ENCODE assay signal across 8 cellular contexts in the genomic region with DNA sequence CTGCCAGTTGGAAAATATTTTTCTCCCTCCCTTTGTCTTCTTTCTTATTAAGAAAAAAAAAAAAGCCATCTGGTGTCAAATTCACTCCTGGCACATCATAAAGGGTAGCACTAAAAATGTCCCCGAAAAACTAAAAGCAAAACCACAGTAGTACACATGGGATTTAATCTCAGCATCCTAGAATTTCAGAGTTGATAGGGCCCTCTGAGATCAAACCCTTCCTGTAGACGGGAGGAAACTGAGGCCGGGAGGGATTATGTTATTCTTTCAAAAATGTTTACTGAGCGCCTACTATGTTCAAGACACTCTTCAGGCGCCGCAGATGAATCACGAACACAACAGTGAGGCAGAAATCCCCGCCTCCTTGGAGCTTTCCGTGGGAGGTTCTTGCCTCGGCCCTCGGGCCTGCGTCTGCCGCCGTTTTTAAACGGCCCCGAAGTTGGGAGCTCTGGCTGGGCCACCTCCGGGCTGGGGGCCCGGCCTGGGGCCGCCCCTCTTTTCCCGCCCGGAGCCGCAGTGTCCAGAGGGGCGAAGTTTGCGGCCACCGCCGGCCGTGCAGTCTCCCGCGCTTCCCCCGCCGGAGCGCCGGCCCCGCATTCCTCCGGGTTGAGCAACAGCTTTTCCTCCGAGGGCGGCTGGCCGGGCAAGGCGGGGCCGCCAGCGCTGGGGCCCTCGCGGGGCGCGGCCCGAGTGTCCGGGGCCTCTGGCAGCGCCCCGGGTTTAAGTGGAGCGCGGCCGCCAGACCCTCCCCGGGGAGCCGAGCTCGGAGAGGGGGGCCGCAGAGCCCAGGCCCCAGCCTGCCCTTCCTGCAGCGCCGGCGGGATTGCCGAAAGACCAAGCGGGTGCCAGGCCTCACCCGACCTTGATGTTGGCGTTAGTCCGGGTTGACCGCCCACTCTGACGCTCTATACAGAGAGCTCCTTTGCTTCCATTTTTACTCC. TPM values are rescaled to one million over a fixed set of nuclear protein-coding genes. Genes with fewer than 3 reads are reported as not detected.
A peak's percentile ranks its signal among the peaks of the same experiment; 100 is the strongest.
DNase-seq lines count a peak whose midpoint lies in the region; ATAC-seq and TF ChIP-seq lines count a peak whose summit lies in the region.

No MANE protein-coding gene starts in this region.

- H3K36me3 Mint-ChIP-seq in activated naive CD4-positive, alpha-beta T cell treated with anti-CD3 and anti-CD28 coated beads for 36 hours (ENCODE audit: low read depth): no peaks in the 10 kb centered on the region
- no peaks in the 10 kb centered on the region for H3K36me3 Mint-ChIP-seq in type B pancreatic cell

- peaks cover 6% of the 10 kb centered on the region for H3K4me1 Mint-ChIP-seq in activated naive CD4-positive, alpha-beta T cell treated with anti-CD3 and anti-CD28 coated beads for 36 hours (ENCODE audit: low read depth)
- H3K4me1 Mint-ChIP-seq in type B pancreatic cell (ENCODE audit: unreplicated experiment): peaks cover 36% of the 10 kb centered on the region

- DNase-seq in NCI-H146 (lab: John Stamatoyannopoulos, UW) (peak; percentile 39), NCI-H146 treated with DMSO at 0.1 percent for 48 hours (lab: John Stamatoyannopoulos, UW; ENCODE audit: unreplicated experiment) (no peak), foreskin melanocyte (peak; percentile 56), nucleus accumbens (lab: John Stamatoyannopoulos, UW) (peak in 36 of 56 donors; percentile 10 to 73 (median 38)), type B pancreatic cell (ENCODE audit: extremely low spot score, unreplicated experiment) (peak; percentile 76)
- peak; percentile 82 for DNase-seq in activated naive CD4-positive, alpha-beta T cell treated with anti-CD3 and anti-CD28 coated beads for 36 hours

- H3K27ac Mint-ChIP-seq in activated naive CD4-positive, alpha-beta T cell treated with anti-CD3 and anti-CD28 coated beads for 36 hours: peak overlapping the region; percentile 33
- H3K27ac Mint-ChIP-seq in type B pancreatic cell: peak overlapping the region; percentile 82

- intact Hi-C loops in activated naive CD4-positive, alpha-beta T cell treated with anti-CD3 and anti-CD28 coated beads for 36 hours (cut with micrococcal nuclease): loop anchor here (1.0 kb wide), 2 partner anchors 18 to 34 kb away; no protein-coding TSS in a partner anchor

- peak overlapping the region; percentile 71 for H3K4me3 Mint-ChIP-seq in activated naive CD4-positive, alpha-beta T cell treated with anti-CD3 and anti-CD28 coated beads for 36 hours
- H3K4me3 Mint-ChIP-seq in type B pancreatic cell: peak overlapping the region; percentile 83

- no peaks in the 10 kb centered on the region for H3K9me3 Mint-ChIP-seq in activated naive CD4-positive, alpha-beta T cell treated with anti-CD3 and anti-CD28 coated beads for 36 hours
- H3K9me3 Mint-ChIP-seq in type B pancreatic cell: no peaks in the 10 kb centered on the region

- peak; percentile 47 for ATAC-seq in HG02938 (IDR thresholded peaks at IDR 0.05; ENCODE audit: unreplicated experiment)

- CTCF ChIA-PET in activated naive CD4-positive, alpha-beta T cell treated with anti-CD3 and anti-CD28 coated beads for 36 hours (lab: Charles Lee): interaction anchor here (0.9 to 4.0 kb wide), 14 partner anchors 8 to 39 kb away, joined by 3 to 22 read pairs (median 4); no protein-coding TSS in a partner anchor

- no peak for TF ChIP-seq CTCF in type B pancreatic cell (conservative IDR thresholded peaks at IDR 0.05)

- no peaks in the 10 kb centered on the region for H3K27me3 Mint-ChIP-seq in activated naive CD4-positive, alpha-beta T cell treated with anti-CD3 and anti-CD28 coated beads for 36 hours (ENCODE audit: low read depth)
- peaks cover 9% of the 10 kb centered on the region for H3K27me3 Mint-ChIP-seq in type B pancreatic cell

TF ChIP-seq in PFSK-1, 5 proteins besides CTCF, POLR2A, EP300 and RAD21:
- TF ChIP-seq, protein P1, sequence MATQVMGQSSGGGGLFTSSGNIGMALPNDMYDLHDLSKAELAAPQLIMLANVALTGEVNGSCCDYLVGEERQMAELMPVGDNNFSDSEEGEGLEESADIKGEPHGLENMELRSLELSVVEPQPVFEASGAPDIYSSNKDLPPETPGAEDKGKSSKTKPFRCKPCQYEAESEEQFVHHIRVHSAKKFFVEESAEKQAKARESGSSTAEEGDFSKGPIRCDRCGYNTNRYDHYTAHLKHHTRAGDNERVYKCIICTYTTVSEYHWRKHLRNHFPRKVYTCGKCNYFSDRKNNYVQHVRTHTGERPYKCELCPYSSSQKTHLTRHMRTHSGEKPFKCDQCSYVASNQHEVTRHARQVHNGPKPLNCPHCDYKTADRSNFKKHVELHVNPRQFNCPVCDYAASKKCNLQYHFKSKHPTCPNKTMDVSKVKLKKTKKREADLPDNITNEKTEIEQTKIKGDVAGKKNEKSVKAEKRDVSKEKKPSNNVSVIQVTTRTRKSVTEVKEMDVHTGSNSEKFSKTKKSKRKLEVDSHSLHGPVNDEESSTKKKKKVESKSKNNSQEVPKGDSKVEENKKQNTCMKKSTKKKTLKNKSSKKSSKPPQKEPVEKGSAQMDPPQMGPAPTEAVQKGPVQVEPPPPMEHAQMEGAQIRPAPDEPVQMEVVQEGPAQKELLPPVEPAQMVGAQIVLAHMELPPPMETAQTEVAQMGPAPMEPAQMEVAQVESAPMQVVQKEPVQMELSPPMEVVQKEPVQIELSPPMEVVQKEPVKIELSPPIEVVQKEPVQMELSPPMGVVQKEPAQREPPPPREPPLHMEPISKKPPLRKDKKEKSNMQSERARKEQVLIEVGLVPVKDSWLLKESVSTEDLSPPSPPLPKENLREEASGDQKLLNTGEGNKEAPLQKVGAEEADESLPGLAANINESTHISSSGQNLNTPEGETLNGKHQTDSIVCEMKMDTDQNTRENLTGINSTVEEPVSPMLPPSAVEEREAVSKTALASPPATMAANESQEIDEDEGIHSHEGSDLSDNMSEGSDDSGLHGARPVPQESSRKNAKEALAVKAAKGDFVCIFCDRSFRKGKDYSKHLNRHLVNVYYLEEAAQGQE (IDR thresholded peaks at IDR 0.05; ENCODE audit: insufficient read depth in 1 of 2, low read depth in 2 of 2, low read length in 2 of 2): no peak
- peak; percentile 61 for TF ChIP-seq POLR2AphosphoS5 (IDR thresholded peaks at IDR 0.05; ENCODE audit: low read depth, low read length)

RNA-seq across cellular contexts. Expression of a gene that starts 18.6 kb away (rescaled TPM):
- polyA plus RNA-seq in PFSK-1 (2012; ENCODE audit: insufficient read length, low read depth): 110 TPM
- 10 to 100 TPM; 94.6 to 99.8 TPM for total RNA-seq in activated naive CD4-positive, alpha-beta T cell treated with anti-CD3 and anti-CD28 coated beads for 36 hours
- total RNA-seq in type B pancreatic cell (ENCODE audit: low replicate concordance): 135 and 183 TPM in 2 replicates

RNA-seq across cellular contexts. Expression of a gene that starts 46.5 kb away (rescaled TPM):
- 1.1 TPM for polyA plus RNA-seq in PFSK-1 (2012; ENCODE audit: insufficient read length, low read depth)
- under 1 TPM; 0.22 to 0.38 TPM for total RNA-seq in activated naive CD4-positive, alpha-beta T cell treated with anti-CD3 and anti-CD28 coated beads for 36 hours
- total RNA-seq in type B pancreatic cell (ENCODE audit: low replicate concordance): 4.9 and 6.6 TPM in 2 replicates
